24 cellular contexts compared by ENCODE assay signal in the genomic region with DNA sequence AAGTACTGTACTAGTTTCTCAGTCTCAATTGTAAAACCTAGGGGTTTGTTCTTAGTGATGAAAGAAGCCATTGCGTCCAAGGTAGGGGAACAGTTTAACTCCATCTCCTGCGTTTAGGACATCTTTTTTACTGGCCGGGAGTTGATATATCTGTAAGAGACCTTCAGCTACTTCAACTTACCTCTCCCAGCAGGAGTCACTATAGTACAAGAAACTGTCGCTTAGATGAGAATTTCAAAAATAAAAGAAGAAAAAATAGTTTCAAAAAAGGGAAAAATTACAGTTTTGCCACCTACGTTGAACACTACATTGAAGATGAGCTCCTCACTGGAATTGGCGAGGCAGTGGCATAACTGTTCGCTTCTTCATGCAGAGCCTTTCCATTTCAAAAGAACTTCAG.
"Had no signal": no experiment of that assay in that cellular context is flagged by ENCODE, and none has a peak within 500 bp of the region (broad histone marks: within the 10 kb centered on the region; RNA-seq: fewer than 3 reads in every experiment).

No MANE protein-coding gene starts in this region.

- DNase-seq: activated CD4-positive, alpha-beta T cell treated with anti-CD3 and anti-CD28 coated beads for 4 hours; activated CD4-positive, alpha-beta T cell treated with anti-CD3 and anti-CD28 coated beads, Interleukin-2, amount 50 U/mL, for 4 hours; activated CD8-positive, alpha-beta memory T cell treated with anti-CD3 and anti-CD28 coated beads for 24 hours; activated effector memory CD4-positive, alpha-beta T cell treated with Interleukin-2 at 50 U/mL for 16 hours; activated naive CD4-positive, alpha-beta T cell treated with anti-CD3 and anti-CD28 coated beads for 36 hours; activated naive CD8-positive, alpha-beta T cell treated with anti-CD3 and anti-CD28 coated beads for 36 hours; adrenal gland; brain microvascular endothelial cell; cortex of kidney; effector memory CD8-positive, alpha-beta T cell; foreskin melanocyte; glutamatergic neuron; islet precursor cell; left colon; midbrain; naive thymus-derived CD4-positive, alpha-beta T cell; nucleus accumbens; right cardiac atrium; stimulated activated naive CD4-positive, alpha-beta T cell treated with Interleukin-2 at 50 U/mL for 16 hours; testis; upper lobe of left lung had no signal

- H3K4me3 ChIP-seq: adrenal gland, testis, upper lobe of left lung, vagina had no signal

- H3K36me3 Mint-ChIP-seq: activated naive CD8-positive, alpha-beta T cell treated with anti-CD3 and anti-CD28 coated beads for 36 hours had no signal

- H3K27me3 ChIP-seq: adrenal gland, brain microvascular endothelial cell, testis, upper lobe of left lung, vagina had no signal

- H3K4me3 Mint-ChIP-seq: activated naive CD4-positive, alpha-beta T cell treated with anti-CD3 and anti-CD28 coated beads for 36 hours; activated naive CD8-positive, alpha-beta T cell treated with anti-CD3 and anti-CD28 coated beads for 36 hours; effector memory CD8-positive, alpha-beta T cell; naive thymus-derived CD4-positive, alpha-beta T cell had no signal

- H3K27ac ChIP-seq: brain microvascular endothelial cell, parathyroid adenoma, upper lobe of left lung, vagina had no signal

- H3K27me3 Mint-ChIP-seq: activated naive CD8-positive, alpha-beta T cell treated with anti-CD3 and anti-CD28 coated beads for 36 hours; effector memory CD8-positive, alpha-beta T cell had no signal

- H3K79me2 ChIP-seq: parathyroid adenoma had no signal

- H3K9me3 ChIP-seq: adrenal gland, testis, upper lobe of left lung, vagina had no signal

- H3K9me3 Mint-ChIP-seq: activated naive CD4-positive, alpha-beta T cell treated with anti-CD3 and anti-CD28 coated beads for 36 hours; activated naive CD8-positive, alpha-beta T cell treated with anti-CD3 and anti-CD28 coated beads for 36 hours; effector memory CD8-positive, alpha-beta T cell; naive thymus-derived CD4-positive, alpha-beta T cell had no signal

- ATAC-seq: effector memory CD8-positive, alpha-beta T cell; esophagus mucosa; left colon; naive thymus-derived CD4-positive, alpha-beta T cell; right cardiac atrium had no signal

- H2AFZ ChIP-seq: parathyroid adenoma had no signal

- H3K27ac Mint-ChIP-seq: activated naive CD4-positive, alpha-beta T cell treated with anti-CD3 and anti-CD28 coated beads for 36 hours; activated naive CD8-positive, alpha-beta T cell treated with anti-CD3 and anti-CD28 coated beads for 36 hours; effector memory CD8-positive, alpha-beta T cell; naive thymus-derived CD4-positive, alpha-beta T cell had no signal

- H3K36me3 ChIP-seq: adrenal gland, brain microvascular endothelial cell had no signal

- H3K4me1 Mint-ChIP-seq: activated naive CD8-positive, alpha-beta T cell treated with anti-CD3 and anti-CD28 coated beads for 36 hours; naive thymus-derived CD4-positive, alpha-beta T cell had no signal

- H3K9ac ChIP-seq: parathyroid adenoma had no signal
